8 cellular contexts compared by ENCODE assay signal in the genomic region with DNA sequence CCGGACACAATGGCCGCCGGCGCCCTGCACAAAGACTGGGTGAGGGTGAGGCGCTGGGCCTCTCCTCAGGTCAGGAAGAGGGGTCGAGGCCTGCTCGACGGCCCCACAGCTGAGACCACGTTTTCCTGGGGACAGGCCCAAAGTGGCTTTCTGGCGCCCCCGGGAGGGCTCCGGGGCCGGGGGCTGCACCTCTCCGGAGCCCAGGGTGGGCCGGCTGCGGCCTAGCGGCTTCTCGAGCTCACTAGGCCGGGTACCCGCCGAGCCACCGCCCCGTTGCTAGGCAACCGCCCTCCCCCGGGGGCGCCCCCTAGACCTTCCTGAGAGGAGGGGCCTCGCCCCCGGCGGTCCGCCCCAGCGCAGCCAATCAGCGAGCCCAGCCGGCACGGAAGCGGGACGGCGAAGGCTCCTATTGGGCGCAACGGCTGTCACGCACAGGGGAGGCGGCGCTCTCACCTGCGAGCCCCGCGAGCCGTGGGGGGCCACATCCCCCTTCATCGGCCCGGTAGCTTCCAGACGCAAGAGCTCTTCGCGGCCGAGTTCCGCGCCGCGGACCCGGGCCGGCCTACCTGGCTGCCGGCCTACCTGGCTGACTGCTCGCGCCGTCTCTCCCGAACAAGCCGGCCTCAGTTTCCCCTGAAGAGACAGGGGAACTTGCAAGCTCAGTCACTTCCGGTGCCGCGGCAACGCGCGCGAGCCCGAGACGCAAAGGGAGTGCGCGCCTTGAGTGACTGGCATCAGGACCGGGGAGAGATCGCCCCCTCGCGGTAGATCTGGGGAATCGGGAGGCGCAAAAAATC. TPM values are rescaled to one million over a fixed set of nuclear protein-coding genes. Genes with fewer than 3 reads are reported as not detected.
DNase-seq lines count a peak whose midpoint lies in the region; ATAC-seq and TF ChIP-seq lines count a peak whose summit lies in the region.

No MANE protein-coding gene starts in this region.

- H3K36me3 ChIP-seq in CD8-positive, alpha-beta memory T cell (ENCODE audit: insufficient read depth, low read length), result peaks cover 6% of the 10 kb centered on the region
- H3K36me3 ChIP-seq in lung (ENCODE audit: control insufficient read depth in 2 of 2, insufficient read depth in 2 of 2, low read length in 2 of 2), result peaks cover 0 to 8% of the 10 kb centered on the region in 2 donors

- peak overlapping the region; percentile 99 for H3K4me3 ChIP-seq in CD8-positive, alpha-beta memory T cell (ENCODE audit: low read length)
- H3K4me3 ChIP-seq in dorsolateral prefrontal cortex (peak overlapping the region; percentile 64 to 100 (median 89)), lung (peak overlapping the region; percentile 83)

- intact Hi-C loops in activated CD4-positive, alpha-beta memory T cell treated with anti-CD3 and anti-CD28 coated beads for 36 hours (cut with micrococcal nuclease), result loop anchor here (1.0 to 2.0 kb wide), 6 partner anchors 16 to 209 kb away; partner anchors contain the start of genes HM13 and TPX2
- intact Hi-C loops in dorsolateral prefrontal cortex (cut with DNase I), result loop anchor here (1.0 to 5.0 kb wide), 5 partner anchors 15 to 153 kb away; partner anchors contain the start of gene TPX2 (in 1 of the 2)

- 0% methylated on average over 44 to 81 of the region's 81 CpGs for WGBS in lung, 2 donors

- no peaks in the 10 kb centered on the region for H3K27me3 ChIP-seq in CD8-positive, alpha-beta memory T cell (ENCODE audit: insufficient read depth, low read length, poor library complexity, severe bottlenecking)
- H3K27me3 ChIP-seq in dorsolateral prefrontal cortex (no peaks in the 10 kb centered on the region), lung (ENCODE audit: control insufficient read depth, insufficient read depth) (no peaks in the 10 kb centered on the region)

- peak overlapping the region; percentile 97 for H3K27ac ChIP-seq in CD8-positive, alpha-beta memory T cell (ENCODE audit: low read depth, low read length)
- H3K27ac ChIP-seq in dorsolateral prefrontal cortex (peak overlapping the region; percentile 93 to 100 (median 100)), lung (ENCODE audit: low read depth in 1 of 2, low read length in 1 of 2) (peak overlapping the region; percentile 98 to 99)

- peaks cover 37% of the 10 kb centered on the region for H3K4me1 ChIP-seq in CD8-positive, alpha-beta memory T cell (ENCODE audit: insufficient read depth, low read length)
- no peaks in the 10 kb centered on the region for H3K4me1 ChIP-seq in lung (ENCODE audit: control insufficient read depth in 2 of 2, insufficient read depth in 2 of 2, low read length in 2 of 2)

- peaks cover 0 to 3% of the 10 kb centered on the region in 2 donors for H3K27me3 Mint-ChIP-seq in CD8-positive, alpha-beta memory T cell
- H3K27me3 Mint-ChIP-seq in activated CD4-positive, alpha-beta memory T cell treated with anti-CD3 and anti-CD28 coated beads for 36 hours, result no peaks in the 10 kb centered on the region

- H3K4me3 Mint-ChIP-seq in CD8-positive, alpha-beta memory T cell, result peak overlapping the region; percentile 88 to 98 (median 96)
- H3K4me3 Mint-ChIP-seq in activated CD4-positive, alpha-beta memory T cell treated with anti-CD3 and anti-CD28 coated beads for 36 hours, result peak overlapping the region; percentile 98

- TF ChIP-seq CTCF in dorsolateral prefrontal cortex (IDR thresholded peaks at IDR 0.05 in 54 of 56, conservative IDR thresholded peaks at IDR 0.05 in 2 of 56; ENCODE audit: low read depth in 1 of 56, partially characterized antibody in 56 of 56) (peak; percentile 85 to 100 (median 97)), lung (IDR thresholded peaks at IDR 0.05; ENCODE audit: control extremely low read depth, extremely low read depth) (peak; percentile 97)

- CTCF ChIA-PET in CD8-positive, alpha-beta memory T cell (lab: Charles Lee), result interaction anchor here (0.7 to 5.7 kb wide), 36 partner anchors 10 to 211 kb away, joined by 3 to 295 read pairs (median 6); partner anchors contain the start of genes ID1 and TPX2
- CTCF ChIA-PET in activated CD4-positive, alpha-beta memory T cell treated with anti-CD3 and anti-CD28 coated beads for 36 hours (lab: Charles Lee), result interaction anchor here (0.6 to 10.8 kb wide), 44 partner anchors 10 to 694 kb away, joined by 3 to 417 read pairs (median 6); partner anchors contain the start of genes COX4I2, ID1 and TPX2

- H3K27ac Mint-ChIP-seq in CD8-positive, alpha-beta memory T cell, result peak overlapping the region; percentile 49 to 99 (median 97)
- peak overlapping the region; percentile 96 for H3K27ac Mint-ChIP-seq in activated CD4-positive, alpha-beta memory T cell treated with anti-CD3 and anti-CD28 coated beads for 36 hours

- H3K9me3 ChIP-seq in CD8-positive, alpha-beta memory T cell (ENCODE audit: low read length), result no peaks in the 10 kb centered on the region
- H3K9me3 ChIP-seq in lung (ENCODE audit: control insufficient read depth in 2 of 2, insufficient read depth in 1 of 2, low read length in 1 of 2), result no peaks in the 10 kb centered on the region

- H3K9me3 Mint-ChIP-seq in CD8-positive, alpha-beta memory T cell, result no peaks in the 10 kb centered on the region
- H3K9me3 Mint-ChIP-seq in activated CD4-positive, alpha-beta memory T cell treated with anti-CD3 and anti-CD28 coated beads for 36 hours, result no peaks in the 10 kb centered on the region

- DNase-seq in CD8-positive, alpha-beta memory T cell, result peak; percentile 98 to 100 (median 99)
- peak; percentile 90 for DNase-seq in NCI-H748 treated with DMSO at 0.1 percent for 48 hours (lab: John Stamatoyannopoulos, UW)
- DNase-seq in activated CD4-positive, alpha-beta memory T cell treated with anti-CD3 and anti-CD28 coated beads for 36 hours, result peak; percentile 99
- peak; percentile 94 to 100 (median 98) for DNase-seq in dorsolateral prefrontal cortex
- DNase-seq in lung (ENCODE audit: low spot score), result peak; percentile 97
- DNase-seq in stimulated activated CD4-positive, alpha-beta T cell treated with anti-CD3 and anti-CD28 coated beads, TNF-alpha, amount 100 ng/mL, for 24 hours (ENCODE audit: low read depth in 3 of 3), result peak; percentile 96 to 97 (median 96)

- ATAC-seq in GM19438 (IDR thresholded peaks at IDR 0.05; ENCODE audit: low read depth, unreplicated experiment) (peak; percentile 79), HG03571 (IDR thresholded peaks at IDR 0.05; ENCODE audit: unreplicated experiment) (peak; percentile 84), lung (ENCODE audit: insufficient read depth, low FRiP score) (peak; percentile 94)

- POLR2A ChIA-PET in CD8-positive, alpha-beta memory T cell (lab: Charles Lee), result interaction anchor here (0.6 to 3.2 kb wide), 11 partner anchors 11 to 634 kb away, joined by 3 to 68 read pairs (median 4); partner anchors contain the start of gene TPX2
- POLR2A ChIA-PET in activated CD4-positive, alpha-beta memory T cell treated with anti-CD3 and anti-CD28 coated beads for 36 hours (lab: Charles Lee), result interaction anchor here (0.7 to 4.0 kb wide), 14 partner anchors 10 to 562 kb away, joined by 3 to 48 read pairs (median 4); partner anchors contain the start of genes ID1 and TPX2

- H3K36me3 Mint-ChIP-seq in CD8-positive, alpha-beta memory T cell, result peaks cover 0 to 15% (median 2%) of the 10 kb centered on the region in 3 donors
- H3K36me3 Mint-ChIP-seq in activated CD4-positive, alpha-beta memory T cell treated with anti-CD3 and anti-CD28 coated beads for 36 hours, result peaks cover 39% of the 10 kb centered on the region

- H3K4me1 Mint-ChIP-seq in CD8-positive, alpha-beta memory T cell, result peaks cover 39 to 44% (median 44%) of the 10 kb centered on the region in 3 donors
- peaks cover 5% of the 10 kb centered on the region for H3K4me1 Mint-ChIP-seq in activated CD4-positive, alpha-beta memory T cell treated with anti-CD3 and anti-CD28 coated beads for 36 hours (ENCODE audit: low read depth)

RNA-seq across cellular contexts. Expression of gene BCL2L1, which starts 0.8 kb away (rescaled TPM):
- 100 to 1,000 TPM; 328 TPM for total RNA-seq in CD8-positive, alpha-beta memory T cell
- 32.1 TPM for polyA plus RNA-seq in CD8-positive, alpha-beta memory T cell
- 100 to 1,000 TPM; 126 to 129 TPM for total RNA-seq in activated CD4-positive, alpha-beta memory T cell treated with anti-CD3 and anti-CD28 coated beads for 36 hours
- total RNA-seq in dorsolateral prefrontal cortex (100 to 1,000 TPM in 77 of 120 experiments, 10 to 100 TPM in 43; 79.5 to 144 (median 103) TPM), lung (100 to 1,000 TPM; 113 to 150 TPM)
- 100 to 1,000 TPM; 107 to 120 TPM for polyA plus RNA-seq in lung

RNA-seq across cellular contexts. Expression of gene TPX2, which starts 15.6 kb away (rescaled TPM):
- 10 to 100 TPM; 60.3 to 62.7 TPM for total RNA-seq in CD8-positive, alpha-beta memory T cell
- polyA plus RNA-seq in CD8-positive, alpha-beta memory T cell, result 1.1 TPM
- 100 to 1,000 TPM; 149 TPM for total RNA-seq in activated CD4-positive, alpha-beta memory T cell treated with anti-CD3 and anti-CD28 coated beads for 36 hours
- 1 to 10 TPM; 1.1 to 4.1 (median 2.6) TPM for total RNA-seq in dorsolateral prefrontal cortex
- total RNA-seq in lung, result 1 to 10 TPM; 1.6 to 6.5 TPM
- 1 to 10 TPM; 2.0 to 2.1 TPM for polyA plus RNA-seq in lung

Comparison
In these comparisons a context has a peak if more than half of its experiments do, and no peak if none do; other contexts are left out.
1. Peak in every context shown above with its lines: DNase-seq, ATAC-seq, H3K4me3 ChIP-seq and H3K27ac ChIP-seq.
2. RNA of gene TPX2, which starts 15.6 kb away (total RNA-seq): 149 TPM in activated CD4-positive, alpha-beta memory T cell treated with anti-CD3 and anti-CD28 coated beads for 36 hours and 60.3 to 62.7 TPM in CD8-positive, alpha-beta memory T cell; 1.6 to 6.5 TPM in lung and 1.1 to 4.1 TPM in dorsolateral prefrontal cortex; every median in the first group is over 4 times any median in the second.